27 cellular contexts compared by ENCODE assay signal in the genomic region with DNA sequence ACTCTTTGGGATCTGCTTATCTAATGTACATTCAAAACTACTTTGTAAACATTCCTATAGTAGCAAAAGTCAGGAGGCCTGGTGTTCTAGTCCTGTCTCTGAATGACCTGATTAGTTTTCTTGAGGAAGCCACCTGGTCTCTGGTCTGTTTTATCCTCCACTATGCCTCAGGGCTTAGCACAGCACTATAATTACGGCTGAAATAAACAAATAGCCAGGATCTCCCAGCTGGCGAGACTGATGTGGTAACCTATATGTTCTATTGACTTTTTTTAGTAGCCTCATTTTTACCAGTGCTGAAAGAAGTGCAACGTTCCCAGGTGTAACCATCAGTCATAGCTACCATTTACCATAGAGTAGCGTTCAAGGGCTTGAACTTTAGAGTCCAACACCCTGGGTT.
"Had no signal": no experiment of that assay in that cellular context is flagged by ENCODE, and none has a peak within 500 bp of the region (broad histone marks: within the 10 kb centered on the region; RNA-seq: fewer than 3 reads in every experiment).

No MANE protein-coding gene starts in this region.

- H3K9me3 ChIP-seq: breast epithelium, colonic mucosa, lower lobe of right lung, right lobe of liver, suprapubic skin, tibial nerve, uterus had no signal

- H3K4me3 ChIP-seq: breast epithelium, colonic mucosa, dorsolateral prefrontal cortex, hepatocyte, lower lobe of right lung, right lobe of liver, skin epidermis, suprapubic skin, tibial nerve, uterus had no signal

- DNase-seq: activated CD4-positive, alpha-beta T cell treated with anti-CD3 and anti-CD28 coated beads for 4 hours; activated CD4-positive, alpha-beta T cell treated with anti-CD3 and anti-CD28 coated beads, Interleukin-2, amount 50 U/mL, for 48 hours; activated CD4-positive, CD25-positive, alpha-beta regulatory T cell; activated CD8-positive, alpha-beta memory T cell treated with anti-CD3 and anti-CD28 coated beads, Interleukin-2, amount 50 U/mL, for 48 hours; activated naive CD4-positive, alpha-beta T cell; activated T-cell treated with anti-CD3 and anti-CD28 coated beads, Interleukin-2, amount 50 U/mL, for 4 hours; colonic mucosa; dorsolateral prefrontal cortex; effector memory CD8-positive, alpha-beta T cell; foreskin melanocyte; glutamatergic neuron; immature natural killer cell; lower lobe of right lung; naive thymus-derived CD4-positive, alpha-beta T cell; occipital lobe; right lobe of liver; stimulated activated CD4-positive, alpha-beta T cell treated with anti-CD3 and anti-CD28 coated beads, Interleukin-1b, Interleukin-23, amount 100 ng/mL, for 48 hours; stimulated activated naive CD8-positive, alpha-beta T cell treated with anti-CD3 and anti-CD28 coated beads, Interleukin-15, amount 100 ng/mL, for 72 hours; uterus had no signal

- H3K36me3 ChIP-seq: breast epithelium, colonic mucosa, lower lobe of right lung, right lobe of liver, suprapubic skin, tibial nerve, uterus had no signal

- H3K27me3 ChIP-seq: breast epithelium, colonic mucosa, dorsolateral prefrontal cortex, hepatocyte, right lobe of liver, suprapubic skin, tibial nerve, uterus had no signal

- H3K27ac ChIP-seq: breast epithelium, colonic mucosa, dorsolateral prefrontal cortex, hepatocyte, lower lobe of right lung, right lobe of liver, skin epidermis, suprapubic skin, tibial nerve, uterus had no signal

- ATAC-seq: activated T-cell treated with anti-CD3 and anti-CD28 coated beads, Interleukin-2, amount 50 U/mL, for 4 hours; effector memory CD8-positive, alpha-beta T cell; esophagus mucosa; left lobe of liver; lower lobe of right lung; naive thymus-derived CD4-positive, alpha-beta T cell; right lobe of liver; stimulated activated effector memory CD8-positive, alpha-beta T cell treated with anti-CD3 and anti-CD28 coated beads, Interleukin-12 subunit alpha, Interleukin-12 subunit beta, amount 100 ng/mL, for 72 hours; stimulated activated naive CD8-positive, alpha-beta T cell treated with anti-CD3 and anti-CD28 coated beads, Interleukin-15, amount 100 ng/mL, for 72 hours had no signal

- H3K4me1 ChIP-seq: breast epithelium, colonic mucosa, lower lobe of right lung, right lobe of liver, suprapubic skin, tibial nerve, uterus had no signal
